ENCODE assay signal across 8 cellular contexts in the genomic region with DNA sequence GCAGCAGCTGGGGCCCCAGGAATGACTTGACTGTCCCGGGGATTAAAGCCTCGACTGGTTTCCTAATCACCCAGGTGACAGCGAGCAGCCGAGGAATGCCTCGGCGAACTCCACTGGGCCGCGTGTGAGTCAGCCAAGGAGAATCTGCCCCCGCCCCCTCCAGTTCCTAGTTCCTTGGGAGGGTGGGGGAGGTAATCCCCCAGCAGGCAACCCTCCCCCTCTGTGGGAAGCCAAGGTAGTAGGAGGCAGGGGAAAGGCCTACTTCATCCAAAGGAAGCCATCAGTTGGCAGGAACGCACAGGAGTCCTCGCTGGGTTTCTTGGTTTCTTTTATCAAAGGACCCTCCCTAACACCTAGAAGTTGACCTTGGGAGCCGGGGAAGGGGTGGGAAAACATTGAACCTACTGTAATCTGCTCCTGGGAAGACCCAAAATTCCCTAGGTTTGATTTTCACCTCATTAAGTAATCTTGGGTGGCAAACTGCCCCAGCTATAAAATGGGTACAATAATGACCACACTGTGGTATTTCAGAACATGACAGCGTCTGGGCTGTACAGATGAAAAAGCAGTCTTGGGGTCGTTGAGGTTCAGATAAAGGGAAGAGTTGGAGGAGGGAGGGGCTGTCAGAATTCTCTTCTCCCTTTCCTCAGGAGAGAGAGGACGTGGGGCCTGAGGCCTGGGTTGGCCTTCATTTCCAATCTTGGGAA. TPM values are rescaled to one million over a fixed set of nuclear protein-coding genes. Genes with fewer than 3 reads are reported as not detected.
DNase-seq lines count a peak whose midpoint lies in the region; ATAC-seq and TF ChIP-seq lines count a peak whose summit lies in the region.

No MANE protein-coding gene starts in this region.

- no peak for TF ChIP-seq CTCF in WERI-Rb-1 (IDR thresholded peaks at IDR 0.05; ENCODE audit: low read depth, low read length)
- TF ChIP-seq CTCF in right atrium auricular region (IDR thresholded peaks at IDR 0.05): no peak

- H3K27ac ChIP-seq in WERI-Rb-1 (peak overlapping the region; percentile 25), right atrium auricular region (peak overlapping the region; percentile 85 to 91)
- H3K27ac ChIP-seq in effector memory CD4-positive, alpha-beta T cell (ENCODE audit: insufficient read depth, low read length, poor library complexity, severe bottlenecking): no peak overlapping the region

- H3K36me3 ChIP-seq in WERI-Rb-1: no peaks in the 10 kb centered on the region
- no peaks in the 10 kb centered on the region for H3K36me3 ChIP-seq in right atrium auricular region
- H3K36me3 ChIP-seq in skeletal muscle satellite cell (ENCODE audit: insufficient read depth, low read length): no peaks in the 10 kb centered on the region
- no peaks in the 10 kb centered on the region for H3K36me3 ChIP-seq in effector memory CD4-positive, alpha-beta T cell (ENCODE audit: control insufficient read depth, insufficient read depth, low read length)

- H3K27me3 ChIP-seq in WERI-Rb-1 (ENCODE audit: insufficient read depth, low read depth, severe bottlenecking): no peaks in the 10 kb centered on the region
- H3K27me3 ChIP-seq in right atrium auricular region: no peaks in the 10 kb centered on the region
- no peaks in the 10 kb centered on the region for H3K27me3 ChIP-seq in skeletal muscle satellite cell (ENCODE audit: control insufficient read depth, insufficient read depth, low read length)
- peaks cover 16% of the 10 kb centered on the region for H3K27me3 ChIP-seq in effector memory CD4-positive, alpha-beta T cell (replicated peaks; ENCODE audit: control insufficient read depth, insufficient read depth, low read length, poor library complexity, severe bottlenecking)

- H3K4me1 ChIP-seq in right atrium auricular region (peaks cover 0 to 53% of the 10 kb centered on the region in 2 donors), skeletal muscle satellite cell (ENCODE audit: control insufficient read depth, insufficient read depth, low read length) (peaks cover 38% of the 10 kb centered on the region)
- peaks cover 6% of the 10 kb centered on the region for H3K4me1 ChIP-seq in effector memory CD4-positive, alpha-beta T cell (ENCODE audit: control insufficient read depth, insufficient read depth, low read length, poor library complexity, severe bottlenecking)

- intact Hi-C loops in left colon (cut with DNase I, micrococcal nuclease): no loop called here

- H3K9me3 ChIP-seq in WERI-Rb-1 (ENCODE audit: severe bottlenecking) (no peaks in the 10 kb centered on the region), right atrium auricular region (no peaks in the 10 kb centered on the region), skeletal muscle satellite cell (replicated peaks; ENCODE audit: low read length) (no peaks in the 10 kb centered on the region)
- no peaks in the 10 kb centered on the region for H3K9me3 ChIP-seq in effector memory CD4-positive, alpha-beta T cell (ENCODE audit: control insufficient read depth, low read length)

- DNase-seq in HCEC 1CT (peak; percentile 80), WERI-Rb-1 (peak; percentile 91), right atrium auricular region (ENCODE audit: low spot score) (no peak), NCI-H1417 (lab: John Stamatoyannopoulos, UW) (no peak), left colon (no peak)
- no peak for DNase-seq in effector memory CD4-positive, alpha-beta T cell

- H3K4me2 ChIP-seq in skeletal muscle satellite cell (ENCODE audit: low read length): peak overlapping the region; percentile 83

- ATAC-seq in HG03460 (IDR thresholded peaks at IDR 0.05; ENCODE audit: unreplicated experiment) (no peak), left colon (no peak)

- H3K9ac ChIP-seq in skeletal muscle satellite cell (ENCODE audit: low read depth, low read length): no peak overlapping the region

- no peak overlapping the region for H3K4me3 ChIP-seq in WERI-Rb-1 (ENCODE audit: low read depth, low read length)
- H3K4me3 ChIP-seq in right atrium auricular region: peak overlapping the region; percentile 48 to 60
- peak overlapping the region; percentile 8 for H3K4me3 ChIP-seq in skeletal muscle satellite cell (ENCODE audit: low read length)
- no peak overlapping the region for H3K4me3 ChIP-seq in effector memory CD4-positive, alpha-beta T cell (ENCODE audit: insufficient read depth, low read depth, low read length, poor library complexity, severe bottlenecking)

RNA-seq across cellular contexts. Expression of gene TENT5B, which starts 1.4 kb away (rescaled TPM):
- total RNA-seq in right atrium auricular region: 10 to 100 TPM; 31.6 to 34.8 TPM
- total RNA-seq in skeletal muscle satellite cell (2012; rRNA removed): 2.0 and 3.3 TPM in 2 replicates
- 1 to 10 TPM; 1.7 to 4.4 TPM for total RNA-seq in left colon

RNA-seq across cellular contexts. Expression of gene TRNP1, which starts 17.7 kb away (rescaled TPM):
- total RNA-seq in right atrium auricular region (100 to 1,000 TPM in 1 of 2 donors, 10 to 100 TPM in 1; 72.5 to 151 TPM), left colon (1 to 10 TPM; 1.3 to 3.0 TPM)
- 46.6 and 89.8 TPM in 2 replicates for total RNA-seq in skeletal muscle satellite cell (2012; rRNA removed)

RNA-seq across cellular contexts. Expression of gene KDF1, which starts 50.9 kb away (rescaled TPM):
- total RNA-seq in right atrium auricular region (under 1 TPM; 0.26 to 0.86 TPM), left colon (10 to 100 TPM; 24.7 to 25.6 TPM)
- total RNA-seq in skeletal muscle satellite cell (2012; rRNA removed): not detected in 2 replicates

Comparison
In these comparisons a context has a peak if more than half of its experiments do, and no peak if none do; other contexts are left out.
1. DNase-seq: peak in HCEC 1CT (single experiment) and WERI-Rb-1 (single experiment); none in right atrium auricular region (single experiment), effector memory CD4-positive, alpha-beta T cell (0 of 3), NCI-H1417 (0 of 3) and left colon (0 of 2).
2. H3K4me3 ChIP-seq: peak in right atrium auricular region (2 of 2) and skeletal muscle satellite cell (single experiment); none in WERI-Rb-1 (single experiment) and effector memory CD4-positive, alpha-beta T cell (single experiment).
3. RNA of gene TENT5B, which starts 1.4 kb away (total RNA-seq): 31.6 to 34.8 TPM in right atrium auricular region; 1.7 to 4.4 TPM in left colon; every median in the first group is over 4 times any median in the second.
4. RNA of gene TRNP1, which starts 17.7 kb away (total RNA-seq): 72.5 to 151 TPM in right atrium auricular region; 1.3 to 3.0 TPM in left colon; every median in the first group is over 10 times any median in the second.
5. RNA of gene KDF1, which starts 50.9 kb away (total RNA-seq): 24.7 to 25.6 TPM in left colon; 0.26 to 0.86 TPM in right atrium auricular region; every median in the first group is over 10 times any median in the second.